In genomic region chr1:243420968-243421675, GRCh38 we compare ENCODE assay signal across 8 cellular contexts.
DNase-seq lines count a peak whose midpoint lies in the region; FAIRE-seq and TF ChIP-seq lines count a peak whose summit lies in the region.

No MANE protein-coding gene starts in this region.

- H3K27ac Mint-ChIP-seq in endodermal cell, result peak overlapping the region; percentile 34

- H3K4me3 Mint-ChIP-seq in endodermal cell, result no peak overlapping the region

- no peak overlapping the region for H3K9ac ChIP-seq in endodermal cell (ENCODE audit: extremely low read depth, low read length, poor library complexity, severe bottlenecking)

- TF ChIP-seq CTCF in endodermal cell (conservative IDR thresholded peaks at IDR 0.05) (no peak), D721Med (IDR thresholded peaks at IDR 0.05; ENCODE audit: insufficient read depth, missing control alignments) (no peak)

- H3K27me3 ChIP-seq in endodermal cell (ENCODE audit: control insufficient read depth, insufficient read depth, low read length, poor library complexity, severe bottlenecking), result no peaks in the 10 kb centered on the region

- no peak overlapping the region for H3K4me3 ChIP-seq in endodermal cell (ENCODE audit: low read length)

- no peaks in the 10 kb centered on the region for H3K36me3 Mint-ChIP-seq in endodermal cell (ENCODE audit: low read depth)

- no peaks in the 10 kb centered on the region for H3K9me3 Mint-ChIP-seq in endodermal cell

- no peaks in the 10 kb centered on the region for H3K36me3 ChIP-seq in endodermal cell (ENCODE audit: control insufficient read depth, insufficient read depth, low read length)

- no peaks in the 10 kb centered on the region for H3K27me3 Mint-ChIP-seq in endodermal cell (ENCODE audit: insufficient read depth)

- no peaks in the 10 kb centered on the region for H3K9me3 ChIP-seq in endodermal cell (ENCODE audit: control insufficient read depth, low read length)

- WGBS in endodermal cell (ENCODE audit: insufficient coverage in 1 of 2, insufficient read length in 1 of 2), 2 experiments, result 87 to 94% methylated on average over 15 of the region's 15 CpGs

- no peak overlapping the region for H3K27ac ChIP-seq in endodermal cell (ENCODE audit: low read depth, low read length)

- H3K4me1 Mint-ChIP-seq in endodermal cell, result peaks cover 12% of the 10 kb centered on the region

- H3K4me1 ChIP-seq in endodermal cell (ENCODE audit: control insufficient read depth, insufficient read depth, low read length), result peaks cover 3% of the 10 kb centered on the region

- DNase-seq in DMS53 treated with DMSO at 0.1 percent for 48 hours (lab: John Stamatoyannopoulos, UW; ENCODE audit: unreplicated experiment), result peak; percentile 36
- DNase-seq in NCI-H2081 treated with DMSO at 0.1 percent for 48 hours (lab: John Stamatoyannopoulos, UW), result peak; percentile 42
- DNase-seq in endodermal cell, result no peak
- DNase-seq in retina, result peak; percentile 36
- no peak for DNase-seq in UCSD-AML1 (lab: John Stamatoyannopoulos, UW; ENCODE audit: unreplicated experiment)
- DNase-seq in DMS114 treated with DMSO at 0.1 percent for 48 hours (lab: John Stamatoyannopoulos, UW; ENCODE audit: unreplicated experiment), result no peak
- no peak for DNase-seq in NCI-H2029 (lab: John Stamatoyannopoulos, UW)
- DNase-seq in D721Med (ENCODE audit: insufficient read length, low spot score), result no peak

- no peak for FAIRE-seq in D721Med (lab: Jason Lieb, UNC)

Comparison
In these comparisons a context has a peak if more than half of its experiments do, and no peak if none do; other contexts are left out.
1. DNase-seq: peak in DMS53 treated with DMSO at 0.1 percent for 48 hours (single experiment), NCI-H2081 treated with DMSO at 0.1 percent for 48 hours (single experiment) and retina (single experiment); none in endodermal cell (single experiment), UCSD-AML1 (single experiment), DMS114 treated with DMSO at 0.1 percent for 48 hours (single experiment), NCI-H2029 (single experiment) and D721Med (single experiment).